ENCODE assay signal across 15 cellular contexts in the genomic region with DNA sequence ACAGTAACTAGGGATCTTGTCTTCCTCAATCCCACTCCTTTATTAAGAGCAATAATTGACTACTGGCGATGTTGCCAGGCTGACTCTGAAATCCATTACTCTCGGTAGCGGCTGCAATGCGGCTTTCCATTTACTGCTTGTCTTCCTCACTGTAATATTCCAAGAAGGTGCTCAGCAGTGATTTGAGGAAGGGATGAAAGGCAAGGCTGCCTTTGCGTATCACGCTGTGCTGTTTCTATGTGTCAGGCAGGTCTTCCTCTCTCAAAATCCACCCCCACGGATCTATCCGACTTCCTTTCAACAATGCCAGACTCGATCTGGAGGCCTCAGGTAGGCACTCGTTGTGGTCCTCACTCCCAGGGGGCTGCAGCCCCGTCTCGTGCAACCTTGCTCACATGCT.
DNase-seq lines count a peak whose midpoint lies in the region.
"Had no signal": no experiment of that assay in that cellular context is flagged by ENCODE, and none has a peak within 500 bp of the region (broad histone marks: within the 10 kb centered on the region; RNA-seq: fewer than 3 reads in every experiment).

No MANE protein-coding gene starts in this region.

- no peaks in the 10 kb centered on the region for H3K9me3 Mint-ChIP-seq in activated CD4-positive, alpha-beta T cell treated with anti-CD3 and anti-CD28 coated beads, Interleukin-2, amount 10 ng/mL, durations not matched to agents 24 days and 14 days
- H3K9me3 Mint-ChIP-seq: CD4-positive, alpha-beta T cell; CD8-positive, alpha-beta T cell had no signal

- no peaks in the 10 kb centered on the region for H3K4me1 Mint-ChIP-seq in activated CD4-positive, alpha-beta T cell treated with anti-CD3 and anti-CD28 coated beads, Interleukin-2, amount 10 ng/mL, durations not matched to agents 24 days and 14 days
- H3K4me1 Mint-ChIP-seq: B cell had no signal

- no peak overlapping the region for H3K27ac Mint-ChIP-seq in activated CD4-positive, alpha-beta T cell treated with anti-CD3 and anti-CD28 coated beads, Interleukin-2, amount 10 ng/mL, durations not matched to agents 24 days and 14 days
- H3K27ac Mint-ChIP-seq: B cell; CD4-positive, alpha-beta T cell; CD8-positive, alpha-beta T cell had no signal

- H3K27me3 Mint-ChIP-seq in activated CD4-positive, alpha-beta T cell treated with anti-CD3 and anti-CD28 coated beads, Interleukin-2, amount 10 ng/mL, durations not matched to agents 24 days and 14 days, result no peaks in the 10 kb centered on the region
- H3K27me3 Mint-ChIP-seq: B cell had no signal

- no peaks in the 10 kb centered on the region for H3K36me3 Mint-ChIP-seq in activated CD4-positive, alpha-beta T cell treated with anti-CD3 and anti-CD28 coated beads, Interleukin-2, amount 10 ng/mL, durations not matched to agents 24 days and 14 days (ENCODE audit: low read depth)
- H3K36me3 Mint-ChIP-seq: CD8-positive, alpha-beta T cell had no signal

- no peak overlapping the region for H3K4me3 Mint-ChIP-seq in activated CD4-positive, alpha-beta T cell treated with anti-CD3 and anti-CD28 coated beads, Interleukin-2, amount 10 ng/mL, durations not matched to agents 24 days and 14 days
- H3K4me3 Mint-ChIP-seq: B cell; CD4-positive, alpha-beta T cell; CD8-positive, alpha-beta T cell had no signal

- intact Hi-C loops in activated CD4-positive, alpha-beta T cell treated with anti-CD3 and anti-CD28 coated beads, Interleukin-2, amount 10 ng/mL, durations not matched to agents 24 days and 14 days (cut with micrococcal nuclease), result no loop called here

- DNase-seq in NCI-H748 (lab: John Stamatoyannopoulos, UW; ENCODE audit: unreplicated experiment) (peak; percentile 5), NCI-H748 treated with DMSO at 0.1 percent for 48 hours (lab: John Stamatoyannopoulos, UW) (no peak), islet precursor cell (peak; percentile 16), putamen (ENCODE audit: low spot score) (peak; percentile 12), DMS153 treated with DMSO at 0.1 percent for 48 hours (lab: John Stamatoyannopoulos, UW; ENCODE audit: unreplicated experiment) (no peak)
- no peak for DNase-seq in activated CD4-positive, alpha-beta T cell treated with anti-CD3 and anti-CD28 coated beads, Interleukin-2, amount 10 ng/mL, durations not matched to agents 24 days and 14 days
- DNase-seq: AML-193; CD4-positive, alpha-beta T cell; CD8-positive, alpha-beta T cell; COR-L47; DMS 273 treated with DMSO at 0.1 percent for 48 hours; DMS153; DMS79 treated with DMSO at 0.1 percent for 48 hours; GF-D8 had no signal

Comparison
In these comparisons a context has a peak if more than half of its experiments do, and no peak if none do; other contexts are left out.
1. DNase-seq: peak in NCI-H748 (single experiment), islet precursor cell (single experiment) and putamen (single experiment); none in NCI-H748 treated with DMSO at 0.1 percent for 48 hours (single experiment), DMS153 treated with DMSO at 0.1 percent for 48 hours (single experiment) and activated CD4-positive, alpha-beta T cell treated with anti-CD3 and anti-CD28 coated beads, Interleukin-2, amount 10 ng/mL, durations not matched to agents 24 days and 14 days (single experiment).